In genomic region chrX:121782544-121782943, GRCh38 we compare ENCODE assay signal across 28 cellular contexts.
"Had no signal": no experiment of that assay in that cellular context is flagged by ENCODE, and none has a peak within 500 bp of the region (broad histone marks: within the 10 kb centered on the region; RNA-seq: fewer than 3 reads in every experiment).

No MANE protein-coding gene starts in this region.

- H3K27me3 Mint-ChIP-seq: activated CD4-positive, alpha-beta memory T cell treated with anti-CD3 and anti-CD28 coated beads for 36 hours; activated CD4-positive, alpha-beta T cell treated with anti-CD3 and anti-CD28 coated beads for 36 hours; activated CD4-positive, alpha-beta T cell treated with anti-CD3 and anti-CD28 coated beads, Interleukin-2, amount 10 ng/mL, durations not matched to agents 24 days and 14 days; activated CD8-positive, alpha-beta memory T cell treated with anti-CD3 and anti-CD28 coated beads, Interleukin-2, amount 10 ng/mL, durations not matched to agents 7 days and 5 days; activated naive CD4-positive, alpha-beta T cell treated with anti-CD3 and anti-CD28 coated beads, Interleukin-2, amount 10 ng/mL, durations not matched to agents 7 days and 5 days; activated naive CD8-positive, alpha-beta T cell treated with anti-CD3 and anti-CD28 coated beads, Interleukin-2, amount 10 ng/mL, durations not matched to agents 7 days and 5 days; brain; T-helper 17 cell had no signal

- H3K36me3 ChIP-seq: ascending aorta, cardiac muscle cell, colonic mucosa had no signal

- H3K4me3 Mint-ChIP-seq: activated CD4-positive, alpha-beta memory T cell treated with anti-CD3 and anti-CD28 coated beads for 36 hours; activated CD4-positive, alpha-beta T cell treated with anti-CD3 and anti-CD28 coated beads for 36 hours; activated CD4-positive, alpha-beta T cell treated with anti-CD3 and anti-CD28 coated beads, Interleukin-2, amount 10 ng/mL, durations not matched to agents 24 days and 14 days; activated CD8-positive, alpha-beta memory T cell treated with anti-CD3 and anti-CD28 coated beads, Interleukin-2, amount 10 ng/mL, durations not matched to agents 7 days and 5 days; activated CD8-positive, alpha-beta T cell treated with anti-CD3 and anti-CD28 coated beads, Interleukin-2, amount 10 ng/mL, durations not matched to agents 7 days and 5 days; activated naive CD4-positive, alpha-beta T cell treated with anti-CD3 and anti-CD28 coated beads, Interleukin-2, amount 10 ng/mL, durations not matched to agents 7 days and 5 days; activated naive CD8-positive, alpha-beta T cell treated with anti-CD3 and anti-CD28 coated beads, Interleukin-2, amount 10 ng/mL, durations not matched to agents 7 days and 5 days; activated T-cell treated with anti-CD3 and anti-CD28 coated beads, Interleukin-2, amount 50 U/mL, for 24 hours; activated T-cell treated with anti-CD3 and anti-CD28 coated beads, Interleukin-2, amount 50 U/mL, for 72 hours; brain; T-helper 17 cell; T-helper 2 cell treated with Interferon-gamma antibody and Interleukin-4, amounts not matched to agents 5 μg/mL and 100 μg/mL, for 36 hours had no signal

- H3K27ac Mint-ChIP-seq: activated CD4-positive, alpha-beta memory T cell treated with anti-CD3 and anti-CD28 coated beads for 36 hours; activated CD4-positive, alpha-beta T cell treated with anti-CD3 and anti-CD28 coated beads for 36 hours; activated CD4-positive, alpha-beta T cell treated with anti-CD3 and anti-CD28 coated beads, Interleukin-2, amount 10 ng/mL, durations not matched to agents 24 days and 14 days; activated CD8-positive, alpha-beta memory T cell treated with anti-CD3 and anti-CD28 coated beads, Interleukin-2, amount 10 ng/mL, durations not matched to agents 7 days and 5 days; activated CD8-positive, alpha-beta T cell treated with anti-CD3 and anti-CD28 coated beads, Interleukin-2, amount 10 ng/mL, durations not matched to agents 7 days and 5 days; activated naive CD4-positive, alpha-beta T cell treated with anti-CD3 and anti-CD28 coated beads, Interleukin-2, amount 10 ng/mL, durations not matched to agents 7 days and 5 days; activated naive CD4-positive, alpha-beta T cell treated with anti-CD3 and anti-CD28 coated beads, Interleukin-2, amount 50 U/mL, for 72 hours; activated naive CD8-positive, alpha-beta T cell treated with anti-CD3 and anti-CD28 coated beads, Interleukin-2, amount 10 ng/mL, durations not matched to agents 7 days and 5 days; activated T-cell treated with anti-CD3 and anti-CD28 coated beads, Interleukin-2, amount 50 U/mL, for 24 hours; activated T-cell treated with anti-CD3 and anti-CD28 coated beads, Interleukin-2, amount 50 U/mL, for 72 hours; brain; T-helper 17 cell; T-helper 2 cell treated with Interferon-gamma antibody and Interleukin-4, amounts not matched to agents 5 μg/mL and 100 μg/mL, for 36 hours had no signal

- H3K9me3 Mint-ChIP-seq: activated CD4-positive, alpha-beta memory T cell treated with anti-CD3 and anti-CD28 coated beads for 36 hours; activated CD4-positive, alpha-beta T cell treated with anti-CD3 and anti-CD28 coated beads, Interleukin-2, amount 10 ng/mL, durations not matched to agents 24 days and 14 days; activated naive CD4-positive, alpha-beta T cell treated with anti-CD3 and anti-CD28 coated beads, Interleukin-2, amount 10 ng/mL, durations not matched to agents 7 days and 5 days; activated naive CD8-positive, alpha-beta T cell treated with anti-CD3 and anti-CD28 coated beads, Interleukin-2, amount 10 ng/mL, durations not matched to agents 7 days and 5 days; activated T-cell treated with anti-CD3 and anti-CD28 coated beads, Interleukin-2, amount 50 U/mL, for 24 hours; T-helper 2 cell treated with Interferon-gamma antibody and Interleukin-4, amounts not matched to agents 5 μg/mL and 100 μg/mL, for 36 hours had no signal

- H3K27ac ChIP-seq: ascending aorta, breast epithelium, cardiac muscle cell, colonic mucosa had no signal

- H3K9me3 ChIP-seq: ascending aorta, breast epithelium, colonic mucosa had no signal

- H3K4me1 Mint-ChIP-seq: activated CD4-positive, alpha-beta T cell treated with anti-CD3 and anti-CD28 coated beads for 36 hours; activated CD4-positive, alpha-beta T cell treated with anti-CD3 and anti-CD28 coated beads, Interleukin-2, amount 10 ng/mL, durations not matched to agents 24 days and 14 days; activated CD8-positive, alpha-beta memory T cell treated with anti-CD3 and anti-CD28 coated beads, Interleukin-2, amount 10 ng/mL, durations not matched to agents 7 days and 5 days; activated naive CD4-positive, alpha-beta T cell treated with anti-CD3 and anti-CD28 coated beads, Interleukin-2, amount 10 ng/mL, durations not matched to agents 7 days and 5 days; activated naive CD8-positive, alpha-beta T cell treated with anti-CD3 and anti-CD28 coated beads, Interleukin-2, amount 10 ng/mL, durations not matched to agents 7 days and 5 days; brain; T-helper 17 cell had no signal

- H3K36me3 Mint-ChIP-seq: activated CD4-positive, alpha-beta memory T cell treated with anti-CD3 and anti-CD28 coated beads for 36 hours; activated CD8-positive, alpha-beta memory T cell treated with anti-CD3 and anti-CD28 coated beads, Interleukin-2, amount 10 ng/mL, durations not matched to agents 7 days and 5 days; activated naive CD4-positive, alpha-beta T cell treated with anti-CD3 and anti-CD28 coated beads, Interleukin-2, amount 10 ng/mL, durations not matched to agents 7 days and 5 days; activated naive CD4-positive, alpha-beta T cell treated with anti-CD3 and anti-CD28 coated beads, Interleukin-2, amount 50 U/mL, for 72 hours; activated naive CD8-positive, alpha-beta T cell treated with anti-CD3 and anti-CD28 coated beads, Interleukin-2, amount 10 ng/mL, durations not matched to agents 7 days and 5 days; brain had no signal

- H3K27me3 ChIP-seq: ascending aorta, breast epithelium, cardiac muscle cell, colonic mucosa had no signal

- H3K4me1 ChIP-seq: ascending aorta, breast epithelium, colonic mucosa had no signal

- H3K4me3 ChIP-seq: ascending aorta, breast epithelium, cardiac muscle cell, colonic mucosa had no signal

- DNase-seq: activated CD4-positive, alpha-beta memory T cell treated with anti-CD3 and anti-CD28 coated beads for 36 hours; activated CD4-positive, alpha-beta T cell treated with anti-CD3 and anti-CD28 coated beads for 36 hours; activated CD4-positive, alpha-beta T cell treated with anti-CD3 and anti-CD28 coated beads, Interleukin-2, amount 10 ng/mL, durations not matched to agents 24 days and 14 days; activated CD4-positive, CD25-positive, alpha-beta regulatory T cell; activated CD4-positive, CD25-positive, alpha-beta regulatory T cell treated with anti-CD3 and anti-CD28 coated beads, Interleukin-2, amount 50 U/mL, for 72 hours; activated CD8-positive, alpha-beta memory T cell treated with anti-CD3 and anti-CD28 coated beads, Interleukin-2, amount 10 ng/mL, durations not matched to agents 7 days and 5 days; activated CD8-positive, alpha-beta memory T cell treated with anti-CD3 and anti-CD28 coated beads, Interleukin-2, amount 50 U/mL, for 4 hours; activated CD8-positive, alpha-beta T cell treated with anti-CD3 and anti-CD28 coated beads, Interleukin-2, amount 10 ng/mL, durations not matched to agents 7 days and 5 days; activated gamma-delta T cell; activated naive CD4-positive, alpha-beta T cell; activated naive CD4-positive, alpha-beta T cell treated with anti-CD3 and anti-CD28 coated beads, Interleukin-2, amount 10 ng/mL, durations not matched to agents 7 days and 5 days; activated naive CD8-positive, alpha-beta T cell treated with anti-CD3 and anti-CD28 coated beads, Interleukin-2, amount 10 ng/mL, durations not matched to agents 7 days and 5 days; activated T-cell treated with anti-CD3 and anti-CD28 coated beads for 4 hours; activated T-cell treated with anti-CD3 and anti-CD28 coated beads, Interleukin-2, amount 50 U/mL, for 24 hours; activated T-cell treated with anti-CD3 and anti-CD28 coated beads, Interleukin-2, amount 50 U/mL, for 72 hours; central memory CD4-positive, alpha-beta T cell; cerebellar nuclear complex; colonic mucosa; effector CD8-positive, alpha-beta T cell; foreskin fibroblast; head of caudate nucleus; T-helper 17 cell had no signal

- ATAC-seq: activated CD4-positive, alpha-beta T cell treated with anti-CD3 and anti-CD28 coated beads for 36 hours; activated CD8-positive, alpha-beta memory T cell treated with anti-CD3 and anti-CD28 coated beads, Interleukin-2, amount 10 ng/mL, durations not matched to agents 7 days and 5 days; activated CD8-positive, alpha-beta T cell treated with anti-CD3 and anti-CD28 coated beads, Interleukin-2, amount 10 ng/mL, durations not matched to agents 7 days and 5 days; activated naive CD4-positive, alpha-beta T cell treated with anti-CD3 and anti-CD28 coated beads, Interleukin-2, amount 50 U/mL, for 72 hours; activated T-cell treated with anti-CD3 and anti-CD28 coated beads, Interleukin-2, amount 50 U/mL, for 72 hours; T-helper 17 cell had no signal
